Comparison of ENCODE assay signal across 2 cellular contexts in genomic region chr6:136517002-136517401, GRCh38.
TF ChIP-seq lines count a peak whose summit lies in the region.

No MANE protein-coding gene starts in this region.

TF ChIP-seq in SK-N-SH treated with all-trans-retinoic acid at 6 μM for 48 hours, 23 proteins besides CTCF, POLR2A, EP300 and RAD21 (continued from another document):
- TF ChIP-seq CSRNP3 (CRISPR knock-in tag; IDR thresholded peaks at IDR 0.05) (no peak), POU6F1 (CRISPR knock-in tag; IDR thresholded peaks at IDR 0.05; ENCODE audit: borderline replicate concordance, low read depth) (no peak)
TF ChIP-seq in SK-N-SH treated with all-trans-retinoic acid at 6 μM for 48 hours: peak in this region for 0.

TF ChIP-seq in HEK293T, 16 proteins besides CTCF, POLR2A, EP300 and RAD21 (continued from another document):
- no peak for TF ChIP-seq ARNT (IDR thresholded peaks at IDR 0.05)
